Comparison of ENCODE assay signal across 9 cellular contexts in the genomic region with DNA sequence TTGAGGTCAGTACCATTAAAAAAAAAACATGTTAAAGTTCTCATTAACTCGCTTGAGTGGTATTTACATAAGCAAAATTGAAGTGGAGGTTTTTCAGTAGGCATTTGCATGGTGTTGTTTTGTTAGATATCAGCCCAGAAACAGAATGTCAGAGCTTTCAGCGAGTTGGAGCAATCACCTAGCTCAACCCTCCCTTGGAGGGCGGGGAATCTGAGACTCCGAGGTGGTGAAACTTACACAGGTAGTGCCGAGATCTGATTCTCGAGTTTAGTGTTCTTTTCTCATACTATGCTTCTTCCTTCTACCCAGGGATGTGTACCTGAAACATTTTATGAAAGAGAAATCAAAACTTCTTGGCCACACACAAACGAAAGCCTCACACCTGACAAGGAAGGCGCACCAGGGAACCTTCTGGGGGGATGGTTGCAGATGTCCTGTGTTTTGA. TPM values are rescaled to one million over a fixed set of nuclear protein-coding genes. Genes with fewer than 3 reads are reported as not detected.
DNase-seq lines count a peak whose midpoint lies in the region; ATAC-seq and TF ChIP-seq lines count a peak whose summit lies in the region.
"Had no signal": no experiment of that assay in that cellular context is flagged by ENCODE, and none has a peak within 500 bp of the region (broad histone marks: within the 10 kb centered on the region; RNA-seq: fewer than 3 reads in every experiment).

No MANE protein-coding gene starts in this region.

- H3K36me3 Mint-ChIP-seq in activated naive CD4-positive, alpha-beta T cell treated with anti-CD3 and anti-CD28 coated beads, Interleukin-2, amount 10 ng/mL, durations not matched to agents 7 days and 5 days: peaks cover 71% of the 10 kb centered on the region
- H3K36me3 Mint-ChIP-seq in activated naive CD4-positive, alpha-beta T cell treated with anti-CD3 and anti-CD28 coated beads for 36 hours (ENCODE audit: low read depth): peaks cover 11% of the 10 kb centered on the region

- H3K79me2 ChIP-seq in hepatocyte: peaks cover 78% of the 10 kb centered on the region

- no peaks in the 10 kb centered on the region for H3K9me3 Mint-ChIP-seq in activated naive CD4-positive, alpha-beta T cell treated with anti-CD3 and anti-CD28 coated beads, Interleukin-2, amount 10 ng/mL, durations not matched to agents 7 days and 5 days
- no peaks in the 10 kb centered on the region for H3K9me3 Mint-ChIP-seq in activated naive CD4-positive, alpha-beta T cell treated with anti-CD3 and anti-CD28 coated beads for 36 hours

- H2AFZ ChIP-seq in hepatocyte: no peak overlapping the region

- peak overlapping the region; percentile 59 for H3K4me2 ChIP-seq in hepatocyte

- H3K4me3 Mint-ChIP-seq in activated naive CD4-positive, alpha-beta T cell treated with anti-CD3 and anti-CD28 coated beads, Interleukin-2, amount 10 ng/mL, durations not matched to agents 7 days and 5 days: no peak overlapping the region
- H3K4me3 Mint-ChIP-seq in activated naive CD4-positive, alpha-beta T cell treated with anti-CD3 and anti-CD28 coated beads for 36 hours: no peak overlapping the region

- no peaks in the 10 kb centered on the region for H3K9me2 ChIP-seq in hepatocyte (replicated peaks; ENCODE audit: insufficient read depth)

- peaks cover 59% of the 10 kb centered on the region for H3K4me1 Mint-ChIP-seq in activated naive CD4-positive, alpha-beta T cell treated with anti-CD3 and anti-CD28 coated beads, Interleukin-2, amount 10 ng/mL, durations not matched to agents 7 days and 5 days
- H3K4me1 Mint-ChIP-seq in activated naive CD4-positive, alpha-beta T cell treated with anti-CD3 and anti-CD28 coated beads for 36 hours (ENCODE audit: low read depth): peaks cover 32% of the 10 kb centered on the region

- peak; percentile 49 for ATAC-seq in HG03175 (IDR thresholded peaks at IDR 0.05; ENCODE audit: unreplicated experiment)

- TF ChIP-seq EP300 in transverse colon (IDR thresholded peaks at IDR 0.05; ENCODE audit: low read depth): no peak

- no peaks in the 10 kb centered on the region for H3K9me3 ChIP-seq in hepatocyte (ENCODE audit: low read depth)
- H3K9me3 ChIP-seq in transverse colon: no peaks in the 10 kb centered on the region
- H3K9me3 ChIP-seq in HAP-1: no peaks in the 10 kb centered on the region

- CTCF ChIA-PET in activated naive CD4-positive, alpha-beta T cell treated with anti-CD3 and anti-CD28 coated beads, Interleukin-2, amount 10 ng/mL, durations not matched to agents 7 days and 5 days (lab: Charles Lee): interaction anchor here (0.6 kb wide), 1 partner anchor 30 kb away, joined by 3 read pairs; no protein-coding TSS in a partner anchor
- CTCF ChIA-PET in activated naive CD4-positive, alpha-beta T cell treated with anti-CD3 and anti-CD28 coated beads for 36 hours (lab: Charles Lee): interaction anchor here (0.6 kb wide), 1 partner anchor 1070 kb away, joined by 3 read pairs; no protein-coding TSS in a partner anchor

- no peaks in the 10 kb centered on the region for H3K27me3 ChIP-seq in hepatocyte
- no peaks in the 10 kb centered on the region for H3K27me3 ChIP-seq in transverse colon
- H3K27me3 ChIP-seq in HAP-1 (ENCODE audit: low read depth): no peaks in the 10 kb centered on the region

- in situ Hi-C loops in transverse colon (cut with MboI; ENCODE audit: low pct_ligation_motif_present in 1 of 4, low pct_unique_long_range_greater_than_20kb in 1 of 4, low sequenced_read_pairs in 3 of 4): no loop called here
- in situ Hi-C loops in HAP-1 (cut with MboI; ENCODE audit: low sequenced_read_pairs): no loop called here

- H4K20me1 ChIP-seq in hepatocyte (ENCODE audit: insufficient read depth, poor library complexity, severe bottlenecking): no peaks in the 10 kb centered on the region

- H3K27me3 Mint-ChIP-seq in activated naive CD4-positive, alpha-beta T cell treated with anti-CD3 and anti-CD28 coated beads, Interleukin-2, amount 10 ng/mL, durations not matched to agents 7 days and 5 days: no peaks in the 10 kb centered on the region
- H3K27me3 Mint-ChIP-seq in activated naive CD4-positive, alpha-beta T cell treated with anti-CD3 and anti-CD28 coated beads for 36 hours (ENCODE audit: low read depth): no peaks in the 10 kb centered on the region

- no peak for TF ChIP-seq POLR2A in transverse colon (IDR thresholded peaks at IDR 0.05)

- H3K27ac ChIP-seq in hepatocyte (peak overlapping the region; percentile 64), transverse colon (peak overlapping the region; percentile 3 to 99 (median 78))

- H3K4me1 ChIP-seq in hepatocyte (ENCODE audit: insufficient read depth) (peaks cover 45% of the 10 kb centered on the region), transverse colon (peaks cover 10 to 34% (median 14%) of the 10 kb centered on the region in 4 donors), HAP-1 (peaks cover 16% of the 10 kb centered on the region)

- WGBS in hepatocyte (ENCODE audit: low lambda C conversion rate, missing lambda C conversion rate): 56% methylated on average over 8 of the region's 8 CpGs
- 38 to 50% methylated on average over 8 of the region's 8 CpGs for WGBS in transverse colon (ENCODE audit: low coverage in 1 of 2), 2 donors

- intact Hi-C loops in activated naive CD4-positive, alpha-beta T cell treated with anti-CD3 and anti-CD28 coated beads for 36 hours (cut with micrococcal nuclease): loop anchor here (10.0 kb wide), 1 partner anchor 297 kb away; no protein-coding TSS in a partner anchor
- intact Hi-C loops in transverse colon (cut with DNase I; ENCODE audit: low total_unique reads): no loop called here

- H3K36me3 ChIP-seq in hepatocyte (replicated peaks; ENCODE audit: insufficient read depth, low read depth): no peaks in the 10 kb centered on the region
- no peaks in the 10 kb centered on the region for H3K36me3 ChIP-seq in transverse colon
- H3K36me3 ChIP-seq in HAP-1 (replicated peaks): peaks cover 22% of the 10 kb centered on the region

- TF ChIP-seq CTCF in hepatocyte (IDR thresholded peaks at IDR 0.05; ENCODE audit: poor library complexity) (no peak), transverse colon (IDR thresholded peaks at IDR 0.05) (no peak)

- peak overlapping the region; percentile 62 for H3K27ac Mint-ChIP-seq in activated naive CD4-positive, alpha-beta T cell treated with anti-CD3 and anti-CD28 coated beads, Interleukin-2, amount 10 ng/mL, durations not matched to agents 7 days and 5 days
- H3K27ac Mint-ChIP-seq in activated naive CD4-positive, alpha-beta T cell treated with anti-CD3 and anti-CD28 coated beads for 36 hours: no peak overlapping the region

- H3K4me3 ChIP-seq in hepatocyte: no peak overlapping the region
- no peak overlapping the region for H3K4me3 ChIP-seq in transverse colon
- H3K4me3 ChIP-seq in HAP-1: no peak overlapping the region

- no peak for DNase-seq in activated naive CD4-positive, alpha-beta T cell treated with anti-CD3 and anti-CD28 coated beads, Interleukin-2, amount 10 ng/mL, durations not matched to agents 7 days and 5 days
- DNase-seq in activated naive CD4-positive, alpha-beta T cell treated with anti-CD3 and anti-CD28 coated beads for 36 hours: no peak
- peak; percentile 43 for DNase-seq in hepatocyte (ENCODE audit: low spot score)
- peak; percentile 34 for DNase-seq in transverse colon
- DNase-seq in HAP-1 (ENCODE audit: low spot score in 2 of 2): no peak
- no peak for DNase-seq in NCI-H2029 (lab: John Stamatoyannopoulos, UW)
- DNase-seq in nucleus accumbens (lab: John Stamatoyannopoulos, UW): no peak
- DNase-seq: AML-193 had no signal

RNA-seq across cellular contexts. Expression of a gene that starts 6.6 kb away (rescaled TPM):
- total RNA-seq in activated naive CD4-positive, alpha-beta T cell treated with anti-CD3 and anti-CD28 coated beads for 36 hours: 10 to 100 TPM; 39.6 to 42.5 TPM
- 35.3 and 52.9 TPM in 2 replicates for total RNA-seq in hepatocyte
- polyA plus RNA-seq in hepatocyte: 70.8 and 71.4 TPM in 2 replicates
- 10 to 100 TPM; 16.8 to 34.6 (median 23.8) TPM for total RNA-seq in transverse colon

Comparison
In these comparisons a context has a peak if more than half of its experiments do, and no peak if none do; other contexts are left out.
1. DNase-seq: peak in hepatocyte (single experiment) and transverse colon (single experiment); none in activated naive CD4-positive, alpha-beta T cell treated with anti-CD3 and anti-CD28 coated beads, Interleukin-2, amount 10 ng/mL, durations not matched to agents 7 days and 5 days (single experiment), activated naive CD4-positive, alpha-beta T cell treated with anti-CD3 and anti-CD28 coated beads for 36 hours (single experiment), HAP-1 (0 of 2), NCI-H2029 (single experiment) and nucleus accumbens (0 of 56).